In genomic region chr1:216883518-216883917, GRCh38 we compare ENCODE assay signal across 28 cellular contexts.
"Had no signal": no experiment of that assay in that cellular context is flagged by ENCODE, and none has a peak within 500 bp of the region (broad histone marks: within the 10 kb centered on the region; RNA-seq: fewer than 3 reads in every experiment).

No MANE protein-coding gene starts in this region.

- H3K4me1 ChIP-seq: esophagus squamous epithelium, prostate gland, right atrium auricular region, thyroid gland, vagina had no signal

- H3K27me3 ChIP-seq: esophagus squamous epithelium, right atrium auricular region, stomach, thyroid gland, vagina had no signal

- DNase-seq: dermis blood vessel endothelial cell; effector memory CD4-positive, alpha-beta T cell; erythroblast; esophagus squamous epithelium; foreskin melanocyte; hypothalamus; kidney; mesenchymal stem cell; mucosa of descending colon; naive B cell; stimulated activated CD4-positive, alpha-beta T cell treated with anti-CD3 and anti-CD28 coated beads, Interleukin-12 subunit alpha, Interleukin-12 subunit beta, amount 100 ng/mL, for 4 hours; stimulated activated CD4-positive, alpha-beta T cell treated with anti-CD3 and anti-CD28 coated beads, Interleukin-1b, Interleukin-23, amount 100 ng/mL, for 48 hours; stimulated activated CD4-positive, alpha-beta T cell treated with anti-CD3 and anti-CD28 coated beads, Interleukin-4, amount 100 ng/mL, for 1 hour; stimulated activated CD8-positive, alpha-beta memory T cell treated with anti-CD3 and anti-CD28 coated beads, Interleukin-4, amount 100 ng/mL, for 48 hours; stimulated activated naive CD4-positive, alpha-beta T cell treated with Interleukin-2 at 50 U/mL for 16 hours; stomach; thyroid gland; trophoblast cell had no signal

- H3K9me3 ChIP-seq: esophagus squamous epithelium, mucosa of descending colon, prostate gland, right atrium auricular region, stomach, thyroid gland, vagina had no signal

- H3K27ac ChIP-seq: coronary artery, esophagus squamous epithelium, prostate gland, right atrium auricular region, stomach, thyroid gland, vagina had no signal

- H3K4me1 Mint-ChIP-seq: naive B cell had no signal

- H3K27me3 Mint-ChIP-seq: naive B cell; natural killer cell treated with Interleukin-12 subunit alpha and Interleukin-12 subunit beta and Interleukin-15 and Interleukin-18, amount 100 ng/mL, for 72 hours had no signal

- H3K4me2 ChIP-seq: smooth muscle cell had no signal

- H3K27ac Mint-ChIP-seq: mesothelial cell of epicardium; naive B cell; natural killer cell treated with Interleukin-12 subunit alpha and Interleukin-12 subunit beta and Interleukin-15 and Interleukin-18, amount 100 ng/mL, for 72 hours had no signal

- H3K9me3 Mint-ChIP-seq: neural crest cell had no signal

- ATAC-seq: left lobe of liver; mucosa of descending colon; natural killer cell treated with Interleukin-12 subunit alpha and Interleukin-12 subunit beta and Interleukin-15 and Interleukin-18, amount 100 ng/mL, for 72 hours; sciatic nerve had no signal

- H3K36me3 Mint-ChIP-seq: mesothelial cell of epicardium; naive B cell; natural killer cell treated with Interleukin-12 subunit alpha and Interleukin-12 subunit beta and Interleukin-15 and Interleukin-18, amount 100 ng/mL, for 72 hours had no signal

- H3K4me3 Mint-ChIP-seq: mesothelial cell of epicardium; naive B cell; natural killer cell treated with Interleukin-12 subunit alpha and Interleukin-12 subunit beta and Interleukin-15 and Interleukin-18, amount 100 ng/mL, for 72 hours; neural crest cell had no signal
